Comparison of ENCODE assay signal across 1 cellular context in the genomic region with DNA sequence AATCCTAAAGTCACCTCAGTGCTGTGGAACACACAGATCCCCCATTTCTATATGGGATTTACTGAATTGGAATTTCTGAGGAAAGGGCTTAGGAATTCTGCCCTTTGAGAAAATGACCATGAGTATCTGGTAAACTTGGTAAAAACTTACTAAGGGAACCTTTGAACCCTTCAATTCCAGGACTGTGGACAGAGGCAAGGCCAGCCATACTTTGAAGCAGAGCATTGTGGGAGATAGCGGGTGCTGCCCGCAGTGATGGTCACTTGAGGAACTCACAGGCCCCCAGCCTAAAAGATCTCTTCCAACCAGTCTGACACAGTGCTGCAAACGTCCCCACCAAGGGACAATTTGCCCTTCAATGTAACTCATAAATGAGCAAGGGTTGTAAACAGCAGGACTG.
TF ChIP-seq lines count a peak whose summit lies in the region.

No MANE protein-coding gene starts in this region.

TF ChIP-seq in GM23338, 12 proteins besides CTCF, POLR2A, EP300 and RAD21:
- TF ChIP-seq, protein P1, sequence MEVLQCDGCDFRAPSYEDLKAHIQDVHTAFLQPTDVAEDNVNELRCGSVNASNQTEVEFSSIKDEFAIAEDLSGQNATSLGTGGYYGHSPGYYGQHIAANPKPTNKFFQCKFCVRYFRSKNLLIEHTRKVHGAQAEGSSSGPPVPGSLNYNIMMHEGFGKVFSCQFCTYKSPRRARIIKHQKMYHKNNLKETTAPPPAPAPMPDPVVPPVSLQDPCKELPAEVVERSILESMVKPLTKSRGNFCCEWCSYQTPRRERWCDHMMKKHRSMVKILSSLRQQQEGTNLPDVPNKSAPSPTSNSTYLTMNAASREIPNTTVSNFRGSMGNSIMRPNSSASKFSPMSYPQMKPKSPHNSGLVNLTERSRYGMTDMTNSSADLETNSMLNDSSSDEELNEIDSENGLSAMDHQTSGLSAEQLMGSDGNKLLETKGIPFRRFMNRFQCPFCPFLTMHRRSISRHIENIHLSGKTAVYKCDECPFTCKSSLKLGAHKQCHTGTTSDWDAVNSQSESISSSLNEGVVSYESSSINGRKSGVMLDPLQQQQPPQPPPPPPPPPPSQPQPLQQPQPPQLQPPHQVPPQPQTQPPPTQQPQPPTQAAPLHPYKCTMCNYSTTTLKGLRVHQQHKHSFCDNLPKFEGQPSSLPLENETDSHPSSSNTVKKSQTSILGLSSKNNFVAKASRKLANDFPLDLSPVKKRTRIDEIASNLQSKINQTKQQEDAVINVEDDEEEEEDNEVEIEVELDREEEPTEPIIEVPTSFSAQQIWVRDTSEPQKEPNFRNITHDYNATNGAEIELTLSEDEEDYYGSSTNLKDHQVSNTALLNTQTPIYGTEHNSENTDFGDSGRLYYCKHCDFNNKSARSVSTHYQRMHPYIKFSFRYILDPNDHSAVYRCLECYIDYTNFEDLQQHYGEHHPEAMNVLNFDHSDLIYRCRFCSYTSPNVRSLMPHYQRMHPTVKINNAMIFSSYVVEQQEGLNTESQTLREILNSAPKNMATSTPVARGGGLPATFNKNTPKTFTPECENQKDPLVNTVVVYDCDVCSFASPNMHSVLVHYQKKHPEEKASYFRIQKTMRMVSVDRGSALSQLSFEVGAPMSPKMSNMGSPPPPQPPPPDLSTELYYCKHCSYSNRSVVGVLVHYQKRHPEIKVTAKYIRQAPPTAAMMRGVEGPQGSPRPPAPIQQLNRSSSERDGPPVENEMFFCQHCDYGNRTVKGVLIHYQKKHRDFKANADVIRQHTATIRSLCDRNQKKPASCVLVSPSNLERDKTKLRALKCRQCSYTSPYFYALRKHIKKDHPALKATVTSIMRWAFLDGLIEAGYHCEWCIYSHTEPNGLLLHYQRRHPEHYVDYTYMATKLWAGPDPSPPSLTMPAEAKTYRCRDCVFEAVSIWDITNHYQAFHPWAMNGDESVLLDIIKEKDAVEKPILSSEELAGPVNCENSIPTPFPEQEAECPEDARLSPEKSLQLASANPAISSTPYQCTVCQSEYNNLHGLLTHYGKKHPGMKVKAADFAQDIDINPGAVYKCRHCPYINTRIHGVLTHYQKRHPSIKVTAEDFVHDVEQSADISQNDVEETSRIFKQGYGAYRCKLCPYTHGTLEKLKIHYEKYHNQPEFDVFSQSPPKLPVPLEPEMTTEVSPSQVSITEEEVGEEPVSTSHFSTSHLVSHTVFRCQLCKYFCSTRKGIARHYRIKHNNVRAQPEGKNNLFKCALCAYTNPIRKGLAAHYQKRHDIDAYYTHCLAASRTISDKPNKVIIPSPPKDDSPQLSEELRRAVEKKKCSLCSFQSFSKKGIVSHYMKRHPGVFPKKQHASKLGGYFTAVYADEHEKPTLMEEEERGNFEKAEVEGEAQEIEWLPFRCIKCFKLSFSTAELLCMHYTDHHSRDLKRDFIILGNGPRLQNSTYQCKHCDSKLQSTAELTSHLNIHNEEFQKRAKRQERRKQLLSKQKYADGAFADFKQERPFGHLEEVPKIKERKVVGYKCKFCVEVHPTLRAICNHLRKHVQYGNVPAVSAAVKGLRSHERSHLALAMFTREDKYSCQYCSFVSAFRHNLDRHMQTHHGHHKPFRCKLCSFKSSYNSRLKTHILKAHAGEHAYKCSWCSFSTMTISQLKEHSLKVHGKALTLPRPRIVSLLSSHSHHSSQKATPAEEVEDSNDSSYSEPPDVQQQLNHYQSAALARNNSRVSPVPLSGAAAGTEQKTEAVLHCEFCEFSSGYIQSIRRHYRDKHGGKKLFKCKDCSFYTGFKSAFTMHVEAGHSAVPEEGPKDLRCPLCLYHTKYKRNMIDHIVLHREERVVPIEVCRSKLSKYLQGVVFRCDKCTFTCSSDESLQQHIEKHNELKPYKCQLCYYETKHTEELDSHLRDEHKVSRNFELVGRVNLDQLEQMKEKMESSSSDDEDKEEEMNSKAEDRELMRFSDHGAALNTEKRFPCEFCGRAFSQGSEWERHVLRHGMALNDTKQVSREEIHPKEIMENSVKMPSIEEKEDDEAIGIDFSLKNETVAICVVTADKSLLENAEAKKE (CRISPR knock-in tag; IDR thresholded peaks at IDR 0.05), result no peak
- TF ChIP-seq, protein P2, sequence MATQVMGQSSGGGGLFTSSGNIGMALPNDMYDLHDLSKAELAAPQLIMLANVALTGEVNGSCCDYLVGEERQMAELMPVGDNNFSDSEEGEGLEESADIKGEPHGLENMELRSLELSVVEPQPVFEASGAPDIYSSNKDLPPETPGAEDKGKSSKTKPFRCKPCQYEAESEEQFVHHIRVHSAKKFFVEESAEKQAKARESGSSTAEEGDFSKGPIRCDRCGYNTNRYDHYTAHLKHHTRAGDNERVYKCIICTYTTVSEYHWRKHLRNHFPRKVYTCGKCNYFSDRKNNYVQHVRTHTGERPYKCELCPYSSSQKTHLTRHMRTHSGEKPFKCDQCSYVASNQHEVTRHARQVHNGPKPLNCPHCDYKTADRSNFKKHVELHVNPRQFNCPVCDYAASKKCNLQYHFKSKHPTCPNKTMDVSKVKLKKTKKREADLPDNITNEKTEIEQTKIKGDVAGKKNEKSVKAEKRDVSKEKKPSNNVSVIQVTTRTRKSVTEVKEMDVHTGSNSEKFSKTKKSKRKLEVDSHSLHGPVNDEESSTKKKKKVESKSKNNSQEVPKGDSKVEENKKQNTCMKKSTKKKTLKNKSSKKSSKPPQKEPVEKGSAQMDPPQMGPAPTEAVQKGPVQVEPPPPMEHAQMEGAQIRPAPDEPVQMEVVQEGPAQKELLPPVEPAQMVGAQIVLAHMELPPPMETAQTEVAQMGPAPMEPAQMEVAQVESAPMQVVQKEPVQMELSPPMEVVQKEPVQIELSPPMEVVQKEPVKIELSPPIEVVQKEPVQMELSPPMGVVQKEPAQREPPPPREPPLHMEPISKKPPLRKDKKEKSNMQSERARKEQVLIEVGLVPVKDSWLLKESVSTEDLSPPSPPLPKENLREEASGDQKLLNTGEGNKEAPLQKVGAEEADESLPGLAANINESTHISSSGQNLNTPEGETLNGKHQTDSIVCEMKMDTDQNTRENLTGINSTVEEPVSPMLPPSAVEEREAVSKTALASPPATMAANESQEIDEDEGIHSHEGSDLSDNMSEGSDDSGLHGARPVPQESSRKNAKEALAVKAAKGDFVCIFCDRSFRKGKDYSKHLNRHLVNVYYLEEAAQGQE (IDR thresholded peaks at IDR 0.05; ENCODE audit: unreplicated experiment), result peak; percentile 53
